1 cellular context compared by ENCODE assay signal in genomic region chr2:26721267-26722032, GRCh38.
TF ChIP-seq lines count a peak whose summit lies in the region.

No MANE protein-coding gene starts in this region.

TF ChIP-seq in A549, 52 proteins besides CTCF, POLR2A, EP300 and RAD21 (continued from another document):
- TF ChIP-seq MAX (IDR thresholded peaks at IDR 0.05) (peak; percentile 82), CBX2 (IDR thresholded peaks at IDR 0.05; ENCODE audit: borderline replicate concordance, low read depth) (no peak), RARB (CRISPR knock-in tag; IDR thresholded peaks at IDR 0.05) (peak; percentile 77; the same call in 1 of the 2 replicates), TFCP2L1 (CRISPR knock-in tag; IDR thresholded peaks at IDR 0.05) (0 out of 2 replicates have a peak, but pooled peaks have one; percentile 34), BCL3 (IDR thresholded peaks at IDR 0.05) (0 out of 3 replicates have a peak, but pooled peaks have one; percentile 68), ESRRA (IDR thresholded peaks at IDR 0.05; ENCODE audit: borderline replicate concordance, low read length) (peak; percentile 42; the same call in 1 of the 2 replicates), GATA3 (IDR thresholded peaks at IDR 0.05; ENCODE audit: borderline replicate concordance) (peak; percentile 97), ATOH8 (CRISPR knock-in tag; IDR thresholded peaks at IDR 0.05; ENCODE audit: low read depth) (0 out of 2 replicates have a peak, but pooled peaks have one; percentile 6), ZSCAN20 (CRISPR knock-in tag; IDR thresholded peaks at IDR 0.05) (no peak), HOXA7 (CRISPR knock-in tag; IDR thresholded peaks at IDR 0.05) (peak; percentile 73), SMC3 (IDR thresholded peaks at IDR 0.05) (peak; percentile 32; the same call in 2 of the 3 replicates), EHF (CRISPR knock-in tag; IDR thresholded peaks at IDR 0.05) (peak; percentile 28; the same call in 1 of the 2 replicates)
